7 cellular contexts compared by ENCODE assay signal in genomic region chr17:49227436-49228261, GRCh38. TPM values are rescaled to one million over a fixed set of nuclear protein-coding genes. Genes with fewer than 3 reads are reported as not detected.
DNase-seq lines count a peak whose midpoint lies in the region; ATAC-seq, FAIRE-seq and TF ChIP-seq lines count a peak whose summit lies in the region.

No MANE protein-coding gene starts in this region.

- H3K79me2 ChIP-seq in astrocyte (ENCODE audit: insufficient read depth, low read length) (no peaks in the 10 kb centered on the region), smooth muscle cell (ENCODE audit: low read depth) (no peaks in the 10 kb centered on the region)

- H3K4me3 Mint-ChIP-seq in astrocyte (ENCODE audit: unreplicated experiment), result no peak overlapping the region

- H3K27me3 Mint-ChIP-seq in astrocyte (ENCODE audit: low read depth, unreplicated experiment), result peaks cover 61% of the 10 kb centered on the region

- no peaks in the 10 kb centered on the region for H3F3A ChIP-seq in smooth muscle cell (ENCODE audit: low read depth)

- H3K4me1 ChIP-seq in astrocyte (ENCODE audit: insufficient read depth, low read length) (peaks cover 9% of the 10 kb centered on the region), smooth muscle cell (ENCODE audit: low read depth) (peaks cover 9% of the 10 kb centered on the region)

- H3K27ac ChIP-seq in astrocyte (ENCODE audit: low read depth, low read length) (no peak overlapping the region), smooth muscle cell (ENCODE audit: low read depth) (no peak overlapping the region)

- H4K20me1 ChIP-seq in astrocyte (ENCODE audit: insufficient read depth, low read length) (peaks cover 12% of the 10 kb centered on the region), smooth muscle cell (ENCODE audit: low read depth) (no peaks in the 10 kb centered on the region)

- H3K4me3 ChIP-seq in GM12875 (ENCODE audit: low read depth, low read length), result no peak overlapping the region
- H3K4me3 ChIP-seq in astrocyte (ENCODE audit: insufficient read depth, low read depth, low read length), result no peak overlapping the region
- H3K4me3 ChIP-seq in smooth muscle cell, result no peak overlapping the region

- H2AFZ ChIP-seq in astrocyte (ENCODE audit: low read depth, low read length) (no peak overlapping the region), smooth muscle cell (ENCODE audit: low read depth) (no peak overlapping the region)

- DNase-seq in NCI-H146 treated with DMSO at 0.1 percent for 48 hours (lab: John Stamatoyannopoulos, UW; ENCODE audit: unreplicated experiment) (peak; percentile 9), T1000 (lab: John Stamatoyannopoulos, UW) (peak; percentile 33), astrocyte (ENCODE audit: low read depth) (peak; percentile 23), hippocampal formation (lab: John Stamatoyannopoulos, UW) (peak; percentile 43 to 47), smooth muscle cell (lab: John Stamatoyannopoulos, UW; ENCODE audit: unreplicated experiment) (peak; percentile 7)

- 25% methylated on average over 5 of the region's 5 CpGs for WGBS in smooth muscle cell (ENCODE audit: low lambda C conversion rate)

- FAIRE-seq in astrocyte (lab: Jason Lieb, UNC), result no peak

- H3K9me3 ChIP-seq in astrocyte (ENCODE audit: insufficient read depth, low read depth, low read length), result no peaks in the 10 kb centered on the region
- no peaks in the 10 kb centered on the region for H3K9me3 ChIP-seq in smooth muscle cell (replicated peaks; ENCODE audit: low read depth)

- no peak overlapping the region for H3K9ac ChIP-seq in astrocyte (ENCODE audit: low read length)
- no peak overlapping the region for H3K9ac ChIP-seq in smooth muscle cell (ENCODE audit: low read depth)

- no peak for ATAC-seq in GM21529 (IDR thresholded peaks at IDR 0.05; ENCODE audit: unreplicated experiment)

- peaks cover 10% of the 10 kb centered on the region for H3K4me1 Mint-ChIP-seq in astrocyte (ENCODE audit: low read depth, unreplicated experiment)

- peaks cover 3% of the 10 kb centered on the region for H3K36me3 Mint-ChIP-seq in astrocyte (ENCODE audit: low read depth, unreplicated experiment)

- H3K36me3 ChIP-seq in astrocyte (ENCODE audit: insufficient read depth, low read length) (no peaks in the 10 kb centered on the region), smooth muscle cell (ENCODE audit: low read depth) (no peaks in the 10 kb centered on the region)

- TF ChIP-seq CTCF in GM12875 (IDR thresholded peaks at IDR 0.05; ENCODE audit: borderline replicate concordance, insufficient read depth, low read depth, low read length) (peak; percentile 86), astrocyte (IDR thresholded peaks at IDR 0.05; ENCODE audit: insufficient read depth, low read depth, low read length) (peak; percentile 86), smooth muscle cell (IDR thresholded peaks at IDR 0.05; ENCODE audit: borderline replicate concordance, insufficient read depth, poor library complexity, severe bottlenecking) (peak; percentile 74)

- H3K9me3 Mint-ChIP-seq in astrocyte (ENCODE audit: unreplicated experiment), result no peaks in the 10 kb centered on the region

- H3K4me2 ChIP-seq in astrocyte (ENCODE audit: low read length) (no peak overlapping the region), smooth muscle cell (no peak overlapping the region)

- peaks cover 43% of the 10 kb centered on the region for H3K27me3 ChIP-seq in astrocyte (ENCODE audit: insufficient read depth, low read length)
- peaks cover 38% of the 10 kb centered on the region for H3K27me3 ChIP-seq in smooth muscle cell (ENCODE audit: low read depth)

- H3K27ac Mint-ChIP-seq in astrocyte (ENCODE audit: unreplicated experiment), result no peak overlapping the region

RNA-seq across cellular contexts. Expression of gene PHOSPHO1, which starts 2.9 kb away (rescaled TPM):
- total RNA-seq in astrocyte, result 0.79 and 0.95 TPM in 2 replicates
- total RNA-seq in smooth muscle cell, result 3.0 and 4.1 TPM in 2 replicates
- polyA plus RNA-seq in smooth muscle cell, result 4.2 and 8.7 TPM in 2 replicates

RNA-seq across cellular contexts. Expression of gene ABI3, which starts 17.1 kb away (rescaled TPM):
- total RNA-seq in astrocyte, result 0.31 and 0.77 TPM in 2 replicates
- total RNA-seq in smooth muscle cell, result 0.22 and 1.9 TPM in 2 replicates
- polyA plus RNA-seq in smooth muscle cell, result 0.67 and 1.7 TPM in 2 replicates

RNA-seq across cellular contexts. Expression of gene GNGT2, which starts 17.3 kb away (rescaled TPM):
- total RNA-seq in astrocyte (1.1 TPM in 1 of 2 replicates, not detected in the other), smooth muscle cell (0.81 TPM in 1 of 2 replicates, not detected in the other)
- 0.44 and 0.75 TPM in 2 replicates for polyA plus RNA-seq in smooth muscle cell
